8 cellular contexts compared by ENCODE assay signal in the genomic region with DNA sequence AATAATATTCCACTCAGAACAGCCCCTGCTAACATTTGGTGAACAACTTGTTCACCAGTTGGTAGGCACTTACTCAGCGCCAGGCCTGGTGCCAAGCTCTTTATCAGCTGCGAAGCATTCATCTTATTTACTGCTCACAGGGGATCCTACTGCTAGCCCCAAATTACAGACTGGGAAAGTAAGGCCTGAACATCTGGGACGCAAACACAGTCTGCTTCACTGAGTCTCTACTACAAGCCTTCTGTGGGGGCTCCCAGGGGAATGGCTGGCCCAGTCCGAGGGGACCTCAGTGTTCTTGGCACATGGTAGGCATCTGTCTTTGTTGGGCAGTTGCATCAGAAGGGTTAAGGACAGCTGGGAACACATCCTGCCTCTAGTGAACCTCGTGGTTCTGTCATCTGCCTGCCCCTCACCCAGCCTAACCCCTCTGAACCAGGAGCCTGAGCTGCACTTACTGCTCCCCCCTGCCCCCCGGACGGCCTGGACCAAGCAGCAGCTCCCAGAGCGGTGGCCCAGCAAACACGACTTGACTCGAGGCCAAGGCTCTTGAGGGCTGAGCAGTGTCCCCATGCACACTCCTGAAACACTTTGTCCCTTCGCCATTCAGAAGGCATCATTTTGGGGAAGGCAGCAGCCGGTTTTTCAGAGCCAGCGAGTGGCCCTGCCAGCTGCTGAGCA. TPM values are rescaled to one million over a fixed set of nuclear protein-coding genes. Genes with fewer than 3 reads are reported as not detected.
DNase-seq lines count a peak whose midpoint lies in the region; TF ChIP-seq lines count a peak whose summit lies in the region.

A gene (plus strand): TSS at position 602 of the 678 bp plus-strand sequence. CDS start 1,342 bp downstream, outside the sequence.

- peak in 1 of 2 donors; percentile 76 for TF ChIP-seq EP300 in tibial nerve (IDR thresholded peaks at IDR 0.05)

- TF ChIP-seq POLR2A in tibial nerve (IDR thresholded peaks at IDR 0.05) = no peak

- H3K27ac ChIP-seq in ectodermal cell (ENCODE audit: insufficient read depth, low read depth, low read length, poor library complexity, severe bottlenecking) (peak within 1 kb of the TSS; percentile 76), tibial nerve (peak within 1 kb of the TSS; percentile 81 to 98 (median 85))

- H3K4me1 ChIP-seq in ectodermal cell (ENCODE audit: control insufficient read depth, insufficient read depth, low read length) (peaks cover 11% of the 10 kb centered on the region), tibial nerve (peaks cover 3 to 76% (median 41%) of the 10 kb centered on the region in 4 donors)

- no peaks in the 10 kb centered on the region for H3K9me3 ChIP-seq in ectodermal cell (ENCODE audit: control insufficient read depth, low read length)
- no peaks in the 10 kb centered on the region for H3K9me3 ChIP-seq in tibial nerve

- 85 to 87% methylated on average over 13 of the region's 13 CpGs for WGBS in ectodermal cell, 2 experiments
- 36 to 42% methylated on average over 12 of the region's 13 CpGs for WGBS in tibial nerve, 2 donors

- H3K4me3 ChIP-seq in AG10803 (ENCODE audit: low read length) (peak within 1 kb of the TSS; percentile 54), ectodermal cell (ENCODE audit: insufficient read depth, low read depth, low read length) (peak within 1 kb of the TSS; percentile 53), tibial nerve (peak within 1 kb of the TSS; percentile 41 to 70 (median 58))

- H3K27me3 ChIP-seq in ectodermal cell (ENCODE audit: control insufficient read depth, insufficient read depth, low read length, poor library complexity, severe bottlenecking) = no peaks in the 10 kb centered on the region
- H3K27me3 ChIP-seq in tibial nerve = no peaks in the 10 kb centered on the region

- peaks cover 22% of the 10 kb centered on the region for H3K36me3 ChIP-seq in ectodermal cell (ENCODE audit: control insufficient read depth, insufficient read depth, low read length)
- H3K36me3 ChIP-seq in tibial nerve = peaks cover 0 to 28% (median 0%) of the 10 kb centered on the region in 3 donors

- no peak for TF ChIP-seq CTCF in AG10803 (conservative IDR thresholded peaks at IDR 0.05; ENCODE audit: low read length)
- TF ChIP-seq CTCF in tibial nerve (IDR thresholded peaks at IDR 0.05) = no peak

- DNase-seq in AG10803 (ENCODE audit: low read depth) = peak; percentile 87
- peak; percentile 38 for DNase-seq in NCI-H2196 treated with DMSO at 0.1 percent for 48 hours (lab: John Stamatoyannopoulos, UW; ENCODE audit: unreplicated experiment)
- DNase-seq in mesenteric fat pad (ENCODE audit: low spot score) = no peak
- DNase-seq in tibial nerve (ENCODE audit: low spot score in 2 of 2) = peak; percentile 42 to 54
- DNase-seq in dermis blood vessel endothelial cell = no peak
- DNase-seq in GM19240 (ENCODE audit: insufficient read length, low spot score) = no peak
- DNase-seq in iPS-NIHi11 (ENCODE audit: low spot score) = no peak

RNA-seq across cellular contexts. Expression of the gene that starts here (rescaled TPM):
- 17.8 TPM for polyA plus RNA-seq in ectodermal cell (2013, experiment 1 of 4)
- polyA plus RNA-seq in ectodermal cell (2013, experiment 2 of 4) = 27.0 TPM
- polyA plus RNA-seq in ectodermal cell (2013, experiment 3 of 4) = 17.3 TPM
- polyA plus RNA-seq in ectodermal cell (2013, experiment 4 of 4) = 22.4 TPM
- total RNA-seq in mesenteric fat pad (13.6 TPM), tibial nerve (10 to 100 TPM; 37.8 to 55.3 (median 45.8) TPM), dermis blood vessel endothelial cell (0.85 TPM in 1 of 2 replicates, not detected in the other)

Comparison
In these comparisons a context has a peak if more than half of its experiments do, and no peak if none do; other contexts are left out.
1. DNase-seq: peak in AG10803 (single experiment), NCI-H2196 treated with DMSO at 0.1 percent for 48 hours (single experiment) and tibial nerve (2 of 2); none in mesenteric fat pad (single experiment), dermis blood vessel endothelial cell (single experiment), GM19240 (single experiment) and iPS-NIHi11 (single experiment).
2. Peak in every context shown above with its lines, with median percentiles within 50 percentile points of each other: H3K4me3 ChIP-seq.